9 cellular contexts compared by ENCODE assay signal in the genomic region with DNA sequence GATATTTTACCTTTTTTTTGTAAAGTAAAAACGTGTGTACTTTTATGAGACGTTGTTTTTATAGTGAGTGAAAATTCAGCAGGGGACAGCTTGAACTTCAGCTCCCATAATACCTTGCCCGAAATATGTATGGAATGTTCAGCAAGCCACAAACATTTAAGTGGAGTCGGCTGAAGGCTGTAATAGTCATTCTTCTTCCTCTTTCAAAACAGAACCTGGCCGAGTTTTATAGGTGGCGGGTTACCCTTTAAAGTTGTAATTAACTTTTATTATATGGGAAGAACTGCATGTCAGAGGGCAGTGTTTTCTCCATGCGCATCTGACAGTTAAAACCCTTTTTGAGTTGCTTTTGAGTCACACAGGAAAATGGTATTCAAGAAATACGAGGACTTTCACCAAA. TPM values are rescaled to one million over a fixed set of nuclear protein-coding genes. Genes with fewer than 3 reads are reported as not detected.
A peak's percentile ranks its signal among the peaks of the same experiment; 100 is the strongest.
DNase-seq lines count a peak whose midpoint lies in the region; ATAC-seq and TF ChIP-seq lines count a peak whose summit lies in the region.
"Had no signal": no experiment of that assay in that cellular context is flagged by ENCODE, and none has a peak within 500 bp of the region (broad histone marks: within the 10 kb centered on the region; RNA-seq: fewer than 3 reads in every experiment).

No MANE protein-coding gene starts in this region.

- peaks cover 0 to 2% (median 0%) of the 10 kb centered on the region in 9 donors for H3K9me3 Mint-ChIP-seq in naive thymus-derived CD8-positive, alpha-beta T cell
- no peaks in the 10 kb centered on the region for H3K9me3 Mint-ChIP-seq in activated CD4-positive, alpha-beta T cell treated with anti-CD3 and anti-CD28 coated beads, Interleukin-2, amount 10 ng/mL, durations not matched to agents 24 days and 14 days

- peaks cover 2 to 26% (median 12%) of the 10 kb centered on the region in 4 donors for H3K4me1 Mint-ChIP-seq in naive thymus-derived CD8-positive, alpha-beta T cell
- H3K4me1 Mint-ChIP-seq in activated CD4-positive, alpha-beta T cell treated with anti-CD3 and anti-CD28 coated beads, Interleukin-2, amount 10 ng/mL, durations not matched to agents 24 days and 14 days = peaks cover 15% of the 10 kb centered on the region

- no peak for ATAC-seq in naive thymus-derived CD8-positive, alpha-beta T cell

- no peaks in the 10 kb centered on the region for H3K27me3 ChIP-seq in osteoblast (ENCODE audit: insufficient read depth, low read length)

- intact Hi-C loops in activated CD4-positive, alpha-beta T cell treated with anti-CD3 and anti-CD28 coated beads, Interleukin-2, amount 10 ng/mL, durations not matched to agents 24 days and 14 days (cut with micrococcal nuclease) = no loop called here

- peaks cover 31% of the 10 kb centered on the region for H3K4me1 ChIP-seq in osteoblast (ENCODE audit: insufficient read depth, low read length)

- no peaks in the 10 kb centered on the region for H3K9me3 ChIP-seq in osteoblast (ENCODE audit: low read depth, low read length)

- POLR2A ChIA-PET in naive thymus-derived CD8-positive, alpha-beta T cell (lab: Charles Lee) = interaction anchor here (0.6 kb wide), 1 partner anchor 92 kb away, joined by 3 read pairs; no protein-coding TSS in a partner anchor

- DNase-seq in EL (peak; percentile 82), NCI-H1048 (lab: John Stamatoyannopoulos, UW) (peak; percentile 12), coronary artery (ENCODE audit: low spot score) (no peak), osteoblast (ENCODE audit: insufficient read length, low spot score, missing footprints) (peak; percentile 84), NCI-H345 treated with DMSO at 0.1 percent for 48 hours (lab: John Stamatoyannopoulos, UW; ENCODE audit: unreplicated experiment) (no peak)
- no peak for DNase-seq in naive thymus-derived CD8-positive, alpha-beta T cell
- DNase-seq in stimulated activated CD4-positive, alpha-beta T cell treated with anti-CD3 and anti-CD28 coated beads, Interleukin-12 subunit alpha, Interleukin-12 subunit beta, amount 100 ng/mL, for 4 hours = no peak
- DNase-seq in activated CD4-positive, alpha-beta T cell treated with anti-CD3 and anti-CD28 coated beads, Interleukin-2, amount 10 ng/mL, durations not matched to agents 24 days and 14 days = no peak
- DNase-seq: NCI-H446 had no signal

- peaks cover 55% of the 10 kb centered on the region for H3K79me2 ChIP-seq in osteoblast (ENCODE audit: insufficient read depth, low read length)

- H2AFZ ChIP-seq in osteoblast (ENCODE audit: low read length) = no peak overlapping the region

- H3K36me3 ChIP-seq in osteoblast (ENCODE audit: insufficient read depth, low read length) = no peaks in the 10 kb centered on the region

- peak overlapping the region in 1 of 10 donors; percentile 76 for H3K27ac Mint-ChIP-seq in naive thymus-derived CD8-positive, alpha-beta T cell
- no peak overlapping the region for H3K27ac Mint-ChIP-seq in activated CD4-positive, alpha-beta T cell treated with anti-CD3 and anti-CD28 coated beads, Interleukin-2, amount 10 ng/mL, durations not matched to agents 24 days and 14 days

- peak overlapping the region; percentile 1 to 94 for H3K27ac ChIP-seq in coronary artery
- peak overlapping the region; percentile 70 for H3K27ac ChIP-seq in osteoblast (ENCODE audit: low read depth, low read length)

- H3K27me3 Mint-ChIP-seq in naive thymus-derived CD8-positive, alpha-beta T cell = no peaks in the 10 kb centered on the region
- H3K27me3 Mint-ChIP-seq in activated CD4-positive, alpha-beta T cell treated with anti-CD3 and anti-CD28 coated beads, Interleukin-2, amount 10 ng/mL, durations not matched to agents 24 days and 14 days = peaks cover 4% of the 10 kb centered on the region

- H4K20me1 ChIP-seq in osteoblast (ENCODE audit: insufficient read depth, low read length) = peaks cover 4% of the 10 kb centered on the region

- H3K4me3 ChIP-seq in coronary artery (peak overlapping the region; percentile 73), osteoblast (ENCODE audit: insufficient read depth, low read length) (peak overlapping the region; percentile 78)

- no peak for TF ChIP-seq CTCF in coronary artery (IDR thresholded peaks at IDR 0.05)
- no peak for TF ChIP-seq CTCF in osteoblast (IDR thresholded peaks at IDR 0.05; ENCODE audit: extremely low read depth, low read depth, low read length)

- H3K4me3 Mint-ChIP-seq in naive thymus-derived CD8-positive, alpha-beta T cell = peak overlapping the region in 1 of 10 donors; percentile 26
- H3K4me3 Mint-ChIP-seq in activated CD4-positive, alpha-beta T cell treated with anti-CD3 and anti-CD28 coated beads, Interleukin-2, amount 10 ng/mL, durations not matched to agents 24 days and 14 days = no peak overlapping the region

- H3K4me2 ChIP-seq in osteoblast (ENCODE audit: insufficient read depth, low read length) = peak overlapping the region; percentile 63

- no peaks in the 10 kb centered on the region for H3K36me3 Mint-ChIP-seq in naive thymus-derived CD8-positive, alpha-beta T cell
- peaks cover 11% of the 10 kb centered on the region for H3K36me3 Mint-ChIP-seq in activated CD4-positive, alpha-beta T cell treated with anti-CD3 and anti-CD28 coated beads, Interleukin-2, amount 10 ng/mL, durations not matched to agents 24 days and 14 days (ENCODE audit: low read depth)

RNA-seq across cellular contexts. Expression of a gene that starts 50.7 kb away (rescaled TPM):
- total RNA-seq in osteoblast = under 0.01 TPM in 1 of 2 replicates, not detected in the other
- total RNA-seq in naive thymus-derived CD8-positive, alpha-beta T cell = not detected
- not detected for polyA plus RNA-seq in naive thymus-derived CD8-positive, alpha-beta T cell
- not detected in 2 replicates for total RNA-seq in activated CD4-positive, alpha-beta T cell treated with anti-CD3 and anti-CD28 coated beads, Interleukin-2, amount 10 ng/mL, durations not matched to agents 24 days and 14 days

Comparison
In these comparisons a context has a peak if more than half of its experiments do, and no peak if none do; other contexts are left out.
1. DNase-seq: peak in EL (single experiment), NCI-H1048 (single experiment) and osteoblast (single experiment); none in coronary artery (single experiment), NCI-H345 treated with DMSO at 0.1 percent for 48 hours (single experiment), naive thymus-derived CD8-positive, alpha-beta T cell (0 of 10), stimulated activated CD4-positive, alpha-beta T cell treated with anti-CD3 and anti-CD28 coated beads, Interleukin-12 subunit alpha, Interleukin-12 subunit beta, amount 100 ng/mL, for 4 hours (single experiment) and activated CD4-positive, alpha-beta T cell treated with anti-CD3 and anti-CD28 coated beads, Interleukin-2, amount 10 ng/mL, durations not matched to agents 24 days and 14 days (single experiment).